In genomic region chr2:9336209-9336533, GRCh38 we compare ENCODE assay signal across 8 cellular contexts.
DNase-seq lines count a peak whose midpoint lies in the region; ATAC-seq, FAIRE-seq and TF ChIP-seq lines count a peak whose summit lies in the region.

No MANE protein-coding gene starts in this region.

- in situ Hi-C loops in gastrocnemius medialis (cut with MboI; ENCODE audit: low sequenced_read_pairs in 4 of 4) = loop anchor here (10.0 kb wide), 2 partner anchors 131 to 191 kb away; partner anchors contain the start of gene ASAP2 (in 2 of the 4)

- FAIRE-seq in GM12891 (lab: Jason Lieb, UNC) = no peak

- ATAC-seq in HG03565 (IDR thresholded peaks at IDR 0.05; ENCODE audit: unreplicated experiment) (peak; percentile 63), gastrocnemius medialis (no peak), HG02981 (IDR thresholded peaks at IDR 0.05; ENCODE audit: unreplicated experiment) (no peak), GM18858 (IDR thresholded peaks at IDR 0.05; ENCODE audit: unreplicated experiment) (no peak)

- peak; percentile 43 for DNase-seq in GM12891 (ENCODE audit: insufficient read length, low spot score)
- DNase-seq in SHP77 (lab: John Stamatoyannopoulos, UW) = peak; percentile 96
- DNase-seq in left kidney (ENCODE audit: low read depth, low spot score) = peak; percentile 17
- DNase-seq in gastrocnemius medialis = no peak
- no peak for DNase-seq in kidney glomerular epithelial cell (lab: John Stamatoyannopoulos, UW)

- no peaks in the 10 kb centered on the region for H3K9me3 ChIP-seq in gastrocnemius medialis

- intact Hi-C loops in gastrocnemius medialis (cut with DNase I; ENCODE audit: low total_unique reads) = no loop called here

- no peak for TF ChIP-seq CTCF in gastrocnemius medialis (IDR thresholded peaks at IDR 0.05 in 4 of 5, conservative IDR thresholded peaks at IDR 0.05 in 1 of 5)

- H3K4me3 ChIP-seq in gastrocnemius medialis = no peak overlapping the region

- TF ChIP-seq POLR2A in GM12891 (IDR thresholded peaks at IDR 0.05; ENCODE audit: low read depth, low read length) = no peak
- TF ChIP-seq POLR2A in gastrocnemius medialis (IDR thresholded peaks at IDR 0.05) = no peak

- no peaks in the 10 kb centered on the region for H3K27me3 ChIP-seq in gastrocnemius medialis

- H3K36me3 ChIP-seq in gastrocnemius medialis = no peaks in the 10 kb centered on the region

- H3K4me1 ChIP-seq in gastrocnemius medialis = peaks cover 7 to 13% of the 10 kb centered on the region in 2 donors

- H3K27ac ChIP-seq in gastrocnemius medialis = peak overlapping the region in 1 of 4 donors; percentile 38

TF ChIP-seq in GM12891, 5 proteins besides CTCF, POLR2A, EP300 and RAD21:
- TF ChIP-seq POU2F2 (IDR thresholded peaks at IDR 0.05; ENCODE audit: low read depth, low read length) (no peak), POLR2AphosphoS5 (IDR thresholded peaks at IDR 0.05; ENCODE audit: low read depth, low read length) (no peak), SPI1 (IDR thresholded peaks at IDR 0.05; ENCODE audit: low read depth, low read length) (0 out of 2 replicates have a peak, but pooled peaks have one; percentile 15), TAF1 (IDR thresholded peaks at IDR 0.05; ENCODE audit: low read depth, low read length) (no peak)

Comparison
In these comparisons a context has a peak if more than half of its experiments do, and no peak if none do; other contexts are left out.
1. DNase-seq: peak in GM12891 (single experiment), SHP77 (2 of 2) and left kidney (single experiment); none in gastrocnemius medialis (0 of 2) and kidney glomerular epithelial cell (single experiment).